14 cellular contexts compared by ENCODE assay signal in genomic region chr1:205998457-205999241, GRCh38. TPM values are rescaled to one million over a fixed set of nuclear protein-coding genes. Genes with fewer than 3 reads are reported as not detected.
DNase-seq lines count a peak whose midpoint lies in the region; ATAC-seq and TF ChIP-seq lines count a peak whose summit lies in the region.
"Had no signal": no experiment of that assay in that cellular context is flagged by ENCODE, and none has a peak within 500 bp of the region (broad histone marks: within the 10 kb centered on the region; RNA-seq: fewer than 3 reads in every experiment).

No MANE protein-coding gene starts in this region.

- CTCF ChIA-PET in RWPE1 (lab: Yijun Ruan, JAX): interaction anchor here (0.6 to 2.7 kb wide), 5 partner anchors 21 to 76 kb away, joined by 3 to 9 read pairs (median 3); no protein-coding TSS in a partner anchor

- DNase-seq in Ammon's horn (ENCODE audit: low spot score): peak; percentile 92
- no peak for DNase-seq in RWPE1 (ENCODE audit: low spot score)
- DNase-seq in cardiac septum (ENCODE audit: low spot score): peak; percentile 72
- peak; percentile 51 for DNase-seq in nephron progenitor cell
- DNase-seq in SKM-1 (lab: John Stamatoyannopoulos, UW; ENCODE audit: unreplicated experiment): no peak
- no peak for DNase-seq in MG63
- DNase-seq in D341Med (ENCODE audit: low spot score): no peak
- DNase-seq: foreskin keratinocyte had no signal

- peaks cover 4% of the 10 kb centered on the region; the same call in 1 of the 2 replicates for H3K9me3 ChIP-seq in MG63
- H3K9me3 ChIP-seq: vagina had no signal

- POLR2A ChIA-PET in RWPE1 (lab: Yijun Ruan, JAX; ENCODE audit: low non-redundant PET): interaction anchor here (1.2 kb wide), 1 partner anchor 12 kb away, joined by 6 read pairs; no protein-coding TSS in a partner anchor

- H3K4me1 Mint-ChIP-seq in nephron progenitor cell: peaks cover 45% of the 10 kb centered on the region

- H3K27me3 Mint-ChIP-seq in nephron progenitor cell (ENCODE audit: low read depth, poor library complexity): peaks cover 6% of the 10 kb centered on the region

- 0 out of 2 replicates have a peak overlapping the region, but pooled peaks have one; percentile 9 for H3K27ac ChIP-seq in RWPE1
- H3K27ac ChIP-seq: foreskin keratinocyte, vagina had no signal

- H3K36me3 Mint-ChIP-seq in nephron progenitor cell (ENCODE audit: low read depth): no peaks in the 10 kb centered on the region

- TF ChIP-seq CTCF in RWPE1 (conservative IDR thresholded peaks at IDR 0.05; ENCODE audit: low read depth): no peak
- no peak for TF ChIP-seq CTCF in nephron progenitor cell (IDR thresholded peaks at IDR 0.05)

- H3K36me3 ChIP-seq in MG63: peaks cover 31% of the 10 kb centered on the region
- H3K36me3 ChIP-seq: vagina had no signal

- no peak overlapping the region for H3K4me3 Mint-ChIP-seq in nephron progenitor cell

- intact Hi-C loops in cardiac septum (cut with DNase I): no loop called here

- peak overlapping the region; percentile 60 for H3K27ac Mint-ChIP-seq in nephron progenitor cell

- ATAC-seq in GM21737 (IDR thresholded peaks at IDR 0.05; ENCODE audit: unreplicated experiment): no peak
- ATAC-seq: foreskin keratinocyte, left colon had no signal

- no peak overlapping the region for H3K4me3 ChIP-seq in MG63
- H3K4me3 ChIP-seq: vagina had no signal

- peaks cover 9% of the 10 kb centered on the region for H3K9me3 Mint-ChIP-seq in nephron progenitor cell

- H3K27me3 ChIP-seq in MG63: no peaks in the 10 kb centered on the region
- H3K27me3 ChIP-seq: foreskin keratinocyte, vagina had no signal

RNA-seq across cellular contexts. Expression of gene RAB7B, which starts 4.5 kb away (rescaled TPM):
- 2.1 TPM for total RNA-seq in cardiac septum
- 17.5 and 25.7 TPM in 2 replicates for total RNA-seq in MG63 (2014; rRNA removed; shearing (Covaris generic); ENCODE audit: low replicate concordance)
- total RNA-seq: dermis microvascular lymphatic vessel endothelial cell had no signal

RNA-seq across cellular contexts. Expression of gene CTSE, which starts 25.0 kb away (rescaled TPM):
- not detected for total RNA-seq in cardiac septum
- not detected in 2 replicates for total RNA-seq in MG63 (2014; rRNA removed; shearing (Covaris generic); ENCODE audit: low replicate concordance)
- total RNA-seq: dermis microvascular lymphatic vessel endothelial cell, osteoblast, vagina had no signal

RNA-seq across cellular contexts. Expression of gene RHEX, which starts 54.3 kb away (rescaled TPM):
- 0.24 TPM for total RNA-seq in cardiac septum
- not detected in 2 replicates for total RNA-seq in MG63 (2014; rRNA removed; shearing (Covaris generic); ENCODE audit: low replicate concordance)
- total RNA-seq: dermis microvascular lymphatic vessel endothelial cell, foreskin keratinocyte, HT1080, osteoblast had no signal

RNA-seq across cellular contexts. Expression of gene SLC26A9, which starts 55.4 kb away (rescaled TPM):
- 9.8 TPM for total RNA-seq in cardiac septum
- total RNA-seq in MG63 (2014; rRNA removed; shearing (Covaris generic); ENCODE audit: low replicate concordance): not detected in 2 replicates
- total RNA-seq: dermis microvascular lymphatic vessel endothelial cell, foreskin keratinocyte, left colon, osteoblast had no signal

Comparison
In these comparisons a context has a peak if more than half of its experiments do, and no peak if none do; other contexts are left out.
1. DNase-seq: peak in Ammon's horn (single experiment), cardiac septum (single experiment) and nephron progenitor cell (single experiment); none in RWPE1 (single experiment), SKM-1 (single experiment), MG63 (single experiment) and D341Med (single experiment).